ENCODE assay signal across 8 cellular contexts in genomic region chr3:128725932-128726690, GRCh38. TPM values are rescaled to one million over a fixed set of nuclear protein-coding genes. Genes with fewer than 3 reads are reported as not detected.
DNase-seq lines count a peak whose midpoint lies in the region; TF ChIP-seq lines count a peak whose summit lies in the region.

Gene RAB7A, plus strand, starts transcription at chr3:128726183. Its CDS starts 69,185 bp downstream, at chr3:128795368.

- no peak for TF ChIP-seq CTCF in GM20000 (IDR thresholded peaks at IDR 0.05; ENCODE audit: extremely low read depth, missing control alignments)

- peak within 1 kb of the TSS; percentile 91 for H3K27ac ChIP-seq in effector memory CD4-positive, alpha-beta T cell (ENCODE audit: insufficient read depth, low read length, poor library complexity, severe bottlenecking)

- DNase-seq in CMK (ENCODE audit: low read depth) (peak; percentile 82), GM20000 (ENCODE audit: low spot score) (peak; percentile 98), HT-29 (ENCODE audit: low spot score) (peak; percentile 98), NOMO-1 (lab: John Stamatoyannopoulos, UW; ENCODE audit: unreplicated experiment in 2 of 2) (peak; percentile 99), medulla oblongata (ENCODE audit: extremely low spot score) (peak; percentile 99)
- DNase-seq in effector memory CD4-positive, alpha-beta T cell, result peak; percentile 92 to 96 (median 95)
- DNase-seq in stimulated activated CD8-positive, alpha-beta memory T cell treated with anti-CD3 and anti-CD28 coated beads, Interleukin-12 subunit alpha, Interleukin-12 subunit beta, amount 100 ng/mL, for 1 hour (ENCODE audit: low read depth), result peak; percentile 97

- no peaks in the 10 kb centered on the region for H3K9me3 ChIP-seq in effector memory CD4-positive, alpha-beta T cell (ENCODE audit: control insufficient read depth, low read length)

- no peaks in the 10 kb centered on the region for H3K36me3 ChIP-seq in effector memory CD4-positive, alpha-beta T cell (ENCODE audit: control insufficient read depth, insufficient read depth, low read length)

- H3K4me3 ChIP-seq in effector memory CD4-positive, alpha-beta T cell (ENCODE audit: insufficient read depth, low read depth, low read length, poor library complexity, severe bottlenecking), result peak within 1 kb of the TSS; percentile 89

- CTCF ChIA-PET in activated CD8-positive, alpha-beta memory T cell treated with anti-CD3 and anti-CD28 coated beads for 36 hours (lab: Charles Lee), result interaction anchor here (1.1 to 1.2 kb wide), 3 partner anchors 45 to 72 kb away, joined by 3 to 4 read pairs (median 3); no protein-coding TSS in a partner anchor

- peaks cover 25% of the 10 kb centered on the region for H3K4me1 ChIP-seq in effector memory CD4-positive, alpha-beta T cell (ENCODE audit: control insufficient read depth, insufficient read depth, low read length, poor library complexity, severe bottlenecking)

- POLR2A ChIA-PET in activated CD8-positive, alpha-beta memory T cell treated with anti-CD3 and anti-CD28 coated beads for 36 hours (lab: Charles Lee), result interaction anchor here (0.5 to 1.7 kb wide), 3 partner anchors 61 to 590 kb away, joined by 3 to 6 read pairs (median 3); a partner anchor contains a TSS

- no peaks in the 10 kb centered on the region for H3K27me3 ChIP-seq in effector memory CD4-positive, alpha-beta T cell (replicated peaks; ENCODE audit: control insufficient read depth, insufficient read depth, low read length, poor library complexity, severe bottlenecking)

RNA-seq across cellular contexts. Expression of gene RAB7A, which starts in this region (rescaled TPM):
- 69.0 and 79.3 TPM in 2 replicates for total RNA-seq in HT-29 (2014; rRNA removed; shearing (Covaris generic))
- total RNA-seq in activated CD8-positive, alpha-beta memory T cell treated with anti-CD3 and anti-CD28 coated beads for 36 hours, result 100 to 1,000 TPM; 280 to 286 TPM

Comparison
In these comparisons a context has a peak if more than half of its experiments do, and no peak if none do; other contexts are left out.
1. Peak in every context shown above with its lines: DNase-seq, H3K4me3 ChIP-seq and H3K27ac ChIP-seq.